ENCODE assay signal across 19 cellular contexts in genomic region chr2:109139844-109140396, GRCh38. TPM values are rescaled to one million over a fixed set of nuclear protein-coding genes. Genes with fewer than 3 reads are reported as not detected.
DNase-seq lines count a peak whose midpoint lies in the region; ATAC-seq, FAIRE-seq and TF ChIP-seq lines count a peak whose summit lies in the region.
"Had no signal": no experiment of that assay in that cellular context is flagged by ENCODE, and none has a peak within 500 bp of the region (broad histone marks: within the 10 kb centered on the region; RNA-seq: fewer than 3 reads in every experiment).

No MANE protein-coding gene starts in this region.

- FAIRE-seq in HepG2 (lab: Jason Lieb, UNC), result no peak
- FAIRE-seq: D721Med, GM12892, GM18507, H1 had no signal

- peaks cover 0 to 15% (median 0%) of the 10 kb centered on the region in 11 experiments; a peak in 3 of 22 replicates for H3K36me3 ChIP-seq in BLaER1 treated with 17β-estradiol and CSF1 and Interleukin-3, amounts not matched to agents 10 nM and 100 nM
- no peaks in the 10 kb centered on the region for H3K36me3 ChIP-seq in PC-3 (ENCODE audit: low read depth, low read length)
- no peaks in the 10 kb centered on the region for H3K36me3 ChIP-seq in HepG2 (replicated peaks in 1 of 2; ENCODE audit: control insufficient read depth in 1 of 2, insufficient read depth in 2 of 2, low read length in 2 of 2)
- H3K36me3 ChIP-seq in GM23338 (ENCODE audit: insufficient read depth), result no peaks in the 10 kb centered on the region

- intact Hi-C loops in PC-3 (cut with micrococcal nuclease) (loop anchor here (10.0 kb wide), 1 partner anchor 105 kb away; no protein-coding TSS in a partner anchor), HepG2 (cut with micrococcal nuclease; ENCODE audit: unreplicated experiment) (no loop called here), Right ventricle myocardium superior (cut with DNase I) (loop anchor here (10.0 kb wide), 1 partner anchor 65 kb away; no protein-coding TSS in a partner anchor)

- TF ChIP-seq POLR2A in HepG2 (IDR thresholded peaks at IDR 0.05; ENCODE audit: insufficient read depth in 1 of 2, low read depth in 2 of 2, low read length in 2 of 2), result no peak

- H3K9ac ChIP-seq in BLaER1 treated with 17β-estradiol and CSF1 and Interleukin-3, amounts not matched to agents 10 nM and 100 nM, result no peak overlapping the region
- H3K9ac ChIP-seq in PC-3 (ENCODE audit: low read length), result no peak overlapping the region
- no peak overlapping the region for H3K9ac ChIP-seq in HepG2 (ENCODE audit: insufficient read depth, low read depth, low read length)

- 0 out of 2 replicates have a peak, but pooled peaks have one; percentile 21 for ATAC-seq in PC-3
- no peak for ATAC-seq in HepG2
- no peak for ATAC-seq in Right ventricle myocardium superior (ENCODE audit: poor library complexity)
- ATAC-seq in GM19397 (IDR thresholded peaks at IDR 0.05; ENCODE audit: unreplicated experiment), result no peak
- ATAC-seq in GM23338, result no peak

- peaks cover 95% of the 10 kb centered on the region for H3K79me2 ChIP-seq in PC-3 (ENCODE audit: low read length)
- H3K79me2 ChIP-seq in HepG2 (ENCODE audit: insufficient read depth, low read length), result no peaks in the 10 kb centered on the region
- no peaks in the 10 kb centered on the region for H3K79me2 ChIP-seq in GM23338 (replicated peaks; ENCODE audit: insufficient read depth)

- CTCF ChIA-PET in PC-3 (lab: Charles Lee) (no interaction called here), HepG2 (lab: Yijun Ruan, JAX; ENCODE audit: low intra/inter-chr PET ratio, low total read pairs) (no interaction called here)

- H4K20me1 ChIP-seq in BLaER1 treated with 17β-estradiol and CSF1 and Interleukin-3, amounts not matched to agents 10 nM and 100 nM, result peaks cover 90 to 100% (median 100%) of the 10 kb centered on the region in 11 experiments
- H4K20me1 ChIP-seq in PC-3 (ENCODE audit: low read length) (peaks cover 28% of the 10 kb centered on the region), HepG2 (ENCODE audit: insufficient read depth, low read length) (no peaks in the 10 kb centered on the region; the same call in 1 of the 2 replicates), GM23338 (replicated peaks; ENCODE audit: insufficient read depth) (no peaks in the 10 kb centered on the region)

- H3K4me3 ChIP-seq in BLaER1 treated with 17β-estradiol and CSF1 and Interleukin-3, amounts not matched to agents 10 nM and 100 nM, result no peak overlapping the region
- no peak overlapping the region for H3K4me3 ChIP-seq in PC-3 (ENCODE audit: low read length)
- H3K4me3 ChIP-seq in HepG2 (replicated peaks in 1 of 3; ENCODE audit: insufficient read depth in 1 of 3, low read depth in 2 of 3, low read length in 3 of 3), result no peak overlapping the region
- no peak overlapping the region for H3K4me3 ChIP-seq in GM23338

- H3K4me2 ChIP-seq in BLaER1 treated with 17β-estradiol and CSF1 and Interleukin-3, amounts not matched to agents 10 nM and 100 nM, result peak overlapping the region; percentile 41 to 97 (median 92)
- H3K4me2 ChIP-seq in PC-3 (ENCODE audit: low read length), result no peak overlapping the region
- no peak overlapping the region for H3K4me2 ChIP-seq in HepG2 (ENCODE audit: low read depth, low read length)
- no peak overlapping the region for H3K4me2 ChIP-seq in GM23338

- no peak for TF ChIP-seq RAD21 in HepG2 (CRISPR knock-in tag; IDR thresholded peaks at IDR 0.05)

- in situ Hi-C loops in HepG2 (cut with HindIII; ENCODE audit: extremely low pct_ligation_motif_present, low pct_unique_long_range_greater_than_20kb), result no loop called here

- no peak overlapping the region for H2AFZ ChIP-seq in PC-3 (ENCODE audit: low read length)
- no peak overlapping the region for H2AFZ ChIP-seq in HepG2 (ENCODE audit: low read length)
- H2AFZ ChIP-seq in GM23338, result no peak overlapping the region

- H3K27ac Mint-ChIP-seq in osteocyte (ENCODE audit: unreplicated experiment) (peak overlapping the region; percentile 18), GM23338 (no peak overlapping the region)
- H3K27ac Mint-ChIP-seq: CD8-positive, alpha-beta memory T cell; H9 had no signal

- BruUV-seq in PC-3 (replicated peaks; lab: Mats Ljungman, UMichigan) (no TSS peak), HepG2 (replicated peaks; lab: Mats Ljungman, UMichigan) (no TSS peak)

- H3K36me3 Mint-ChIP-seq in osteocyte (ENCODE audit: unreplicated experiment) (peaks cover 5% of the 10 kb centered on the region), GM23338 (ENCODE audit: low read depth) (no peaks in the 10 kb centered on the region)
- H3K36me3 Mint-ChIP-seq: CD4-positive, CD25-positive, alpha-beta regulatory T cell; CD8-positive, alpha-beta memory T cell had no signal

- no peak overlapping the region for H3K4me3 Mint-ChIP-seq in osteocyte (ENCODE audit: unreplicated experiment)
- no peak overlapping the region for H3K4me3 Mint-ChIP-seq in GM23338
- H3K4me3 Mint-ChIP-seq: CD8-positive, alpha-beta memory T cell; H9 had no signal

- no peaks in the 10 kb centered on the region for H3K9me3 ChIP-seq in BLaER1 treated with 17β-estradiol and CSF1 and Interleukin-3, amounts not matched to agents 10 nM and 100 nM (replicated peaks in 1 of 11)
- H3K9me3 ChIP-seq in PC-3 (ENCODE audit: low read length), result no peaks in the 10 kb centered on the region
- no peaks in the 10 kb centered on the region for H3K9me3 ChIP-seq in HepG2 (ENCODE audit: low read length)

- H3F3A ChIP-seq in PC-3 (ENCODE audit: low read length, unreplicated experiment), result no peaks in the 10 kb centered on the region
- no peaks in the 10 kb centered on the region for H3F3A ChIP-seq in GM23338 (replicated peaks; ENCODE audit: low read depth)

- H3K9me3 Mint-ChIP-seq in osteocyte (ENCODE audit: unreplicated experiment) (no peaks in the 10 kb centered on the region), GM23338 (no peaks in the 10 kb centered on the region)
- H3K9me3 Mint-ChIP-seq: CD4-positive, CD25-positive, alpha-beta regulatory T cell; CD8-positive, alpha-beta memory T cell; H9 had no signal

- TF ChIP-seq CTCF in PC-3 (conservative IDR thresholded peaks at IDR 0.05; ENCODE audit: low read depth, low read length) (no peak), HepG2 (CRISPR knock-in tag; IDR thresholded peaks at IDR 0.05) (no peak), osteocyte (IDR thresholded peaks at IDR 0.05) (no peak), GM23338 (conservative IDR thresholded peaks at IDR 0.05; ENCODE audit: low read depth in 2 of 2) (no peak)

- POLR2A ChIA-PET in PC-3 (lab: Charles Lee; ENCODE audit: unreplicated experiment) (no interaction called here), HepG2 (lab: Yijun Ruan, JAX) (no interaction called here)

- no peak for DNase-seq in PC-3
- DNase-seq in HepG2 (ENCODE audit: low spot score), result no peak
- DNase-seq in osteocyte (ENCODE audit: extremely low spot score, unreplicated experiment), result no peak
- no peak for DNase-seq in Right ventricle myocardium superior
- DNase-seq in GM23338 (ENCODE audit: low spot score), result no peak
- no peak for DNase-seq in NCI-H2029 treated with DMSO at 0.1 percent for 48 hours (lab: John Stamatoyannopoulos, UW)
- DNase-seq: 8988T; C1 segment of cervical spinal cord; CD4-positive, CD25-positive, alpha-beta regulatory T cell; CD8-positive, alpha-beta memory T cell; COR-L47; GDM1; H9 had no signal

- no peaks in the 10 kb centered on the region for H3K27me3 ChIP-seq in BLaER1 treated with 17β-estradiol and CSF1 and Interleukin-3, amounts not matched to agents 10 nM and 100 nM
- H3K27me3 ChIP-seq in PC-3 (ENCODE audit: low read length), result no peaks in the 10 kb centered on the region
- peaks cover 0 to 5% of the 10 kb centered on the region in 2 experiments; a peak in 3 of 5 replicates for H3K27me3 ChIP-seq in HepG2 (ENCODE audit: control insufficient read depth in 1 of 2, insufficient read depth in 2 of 2, low read length in 2 of 2)
- H3K27me3 ChIP-seq in GM23338 (ENCODE audit: insufficient read depth), result no peaks in the 10 kb centered on the region

- TF ChIP-seq EP300 in HepG2 (IDR thresholded peaks at IDR 0.05; ENCODE audit: low read depth in 2 of 2, low read length in 2 of 2) (no peak), HepG2 (CRISPR knock-in tag; IDR thresholded peaks at IDR 0.05; ENCODE audit: borderline replicate concordance) (no peak)

- peaks cover 88 to 100% (median 99%) of the 10 kb centered on the region in 10 experiments for H3K4me1 ChIP-seq in BLaER1 treated with 17β-estradiol and CSF1 and Interleukin-3, amounts not matched to agents 10 nM and 100 nM
- H3K4me1 ChIP-seq in PC-3 (ENCODE audit: insufficient read depth, low read length) (peaks cover 8% of the 10 kb centered on the region; the same call in 1 of the 2 replicates), HepG2 (ENCODE audit: insufficient read depth, low read length) (no peaks in the 10 kb centered on the region), GM23338 (ENCODE audit: insufficient read depth) (no peaks in the 10 kb centered on the region)

- no peak overlapping the region for H3K27ac ChIP-seq in BLaER1 treated with 17β-estradiol and CSF1 and Interleukin-3, amounts not matched to agents 10 nM and 100 nM
- H3K27ac ChIP-seq in PC-3 (ENCODE audit: low read length) (no peak overlapping the region), HepG2 (ENCODE audit: extremely low read length, insufficient read depth, low read length) (no peak overlapping the region), GM23338 (ENCODE audit: low read depth) (no peak overlapping the region)

- no peaks in the 10 kb centered on the region for H3K27me3 Mint-ChIP-seq in osteocyte (ENCODE audit: unreplicated experiment)
- H3K27me3 Mint-ChIP-seq in GM23338 (ENCODE audit: insufficient read depth, low read depth, poor library complexity), result no peaks in the 10 kb centered on the region

- whole genome bisulfite sequencing in HepG2 (ENCODE audit: low lambda C conversion rate), result 46% methylated on average over 10 of the region's 10 CpGs

- H3K4me1 Mint-ChIP-seq in osteocyte (ENCODE audit: unreplicated experiment) (peaks cover 85% of the 10 kb centered on the region), GM23338 (peaks cover 8% of the 10 kb centered on the region; the same call in 2 of the 3 replicates)

- H3K9me2 ChIP-seq in PC-3 (replicated peaks; ENCODE audit: low read length), result no peaks in the 10 kb centered on the region
- H3K9me2 ChIP-seq in GM23338 (ENCODE audit: insufficient read depth), result no peaks in the 10 kb centered on the region

RNA-seq across cellular contexts. Expression of gene SH3RF3, which starts 10.9 kb away (rescaled TPM):
- 11.7 and 16.3 TPM in 2 replicates for total RNA-seq in PC-3 (2014; rRNA removed)
- total RNA-seq in HepG2 (2016; rRNA removed; fragmentation: Illumina TruSeq; extraction: Trizol), result 0.04 TPM in 1 of 2 replicates, not detected in the other
- not detected in 2 replicates for total RNA-seq in HepG2 (2016; cell fraction: cytosol; rRNA removed; fragmentation: Illumina TruSeq; extraction: Trizol; ENCODE audit: low read depth)
- 0.02 TPM in 1 of 2 replicates, not detected in the other for total RNA-seq in HepG2 (2016; cell fraction: insoluble cytoplasmic fraction; rRNA removed; fragmentation: Illumina TruSeq; extraction: Trizol)
- not detected in 2 replicates for total RNA-seq in HepG2 (2016; cell fraction: membrane; rRNA removed; fragmentation: Illumina TruSeq; extraction: Trizol)
- not detected in 2 replicates for total RNA-seq in HepG2 (2016; cell fraction: nucleus; rRNA removed; fragmentation: Illumina TruSeq; extraction: Trizol)
- polyA plus RNA-seq in HepG2 (2011; rRNA removed), result 0.01 TPM in 1 of 2 replicates, not detected in the other
- not detected in 2 replicates for polyA plus RNA-seq in HepG2 (2011; cell fraction: cytosol; rRNA removed)
- 0.02 TPM in 1 of 2 replicates, not detected in the other for polyA plus RNA-seq in HepG2 (2011; cell fraction: nucleus; rRNA removed)
- polyA plus RNA-seq in HepG2 (2012), result 0.03 and 0.05 TPM in 2 replicates
- polyA plus RNA-seq in HepG2 (2016; cell fraction: cytosol; fragmentation: Illumina TruSeq; extraction: Trizol; ENCODE audit: low read depth), result not detected in 2 replicates
- 0.03 TPM in 1 of 2 replicates, not detected in the other for polyA plus RNA-seq in HepG2 (2016; cell fraction: insoluble cytoplasmic fraction; fragmentation: Illumina TruSeq; extraction: Trizol; ENCODE audit: low read depth)
- polyA plus RNA-seq in HepG2 (2016; cell fraction: membrane; fragmentation: Illumina TruSeq; extraction: Trizol; ENCODE audit: low read depth), result not detected in 2 replicates
- polyA plus RNA-seq in HepG2 (2016; cell fraction: nucleus; fragmentation: Illumina TruSeq; extraction: Trizol; ENCODE audit: insufficient read depth, low read depth), result not detected in 2 replicates
- 1.4 TPM in 1 of 2 replicates, not detected in the other for polyA minus RNA-seq in HepG2 (2011; rRNA and poly(A)+ RNA removed; ENCODE audit: low replicate concordance)
- polyA minus RNA-seq in HepG2 (2011; cell fraction: cytosol; rRNA and poly(A)+ RNA removed), result not detected in 2 replicates
- polyA minus RNA-seq in HepG2 (2011; cell fraction: nucleus; rRNA and poly(A)+ RNA removed), result 0.12 and 0.13 TPM in 2 replicates
- 79.4 and 84.4 TPM in 2 replicates for total RNA-seq in osteocyte
- total RNA-seq in Right ventricle myocardium superior, result 6.6 TPM
- total RNA-seq in GM23338 (2014; rRNA removed; shearing (Covaris generic)), result 0.63 and 1.2 TPM in 2 replicates
- polyA plus RNA-seq in GM23338 (2016; fragmentation: Nextera tagmentation; extraction: Ambion mirVana), result 0.11 and 0.16 TPM in 2 replicates

Comparison
In these comparisons a context has a peak if more than half of its experiments do, and no peak if none do; other contexts are left out.
1. H3K4me2 ChIP-seq: peak in BLaER1 treated with 17β-estradiol and CSF1 and Interleukin-3, amounts not matched to agents 10 nM and 100 nM (11 of 11); none in PC-3 (single experiment), HepG2 (single experiment) and GM23338 (single experiment).